Comparison of ENCODE assay signal across 10 cellular contexts in the genomic region with DNA sequence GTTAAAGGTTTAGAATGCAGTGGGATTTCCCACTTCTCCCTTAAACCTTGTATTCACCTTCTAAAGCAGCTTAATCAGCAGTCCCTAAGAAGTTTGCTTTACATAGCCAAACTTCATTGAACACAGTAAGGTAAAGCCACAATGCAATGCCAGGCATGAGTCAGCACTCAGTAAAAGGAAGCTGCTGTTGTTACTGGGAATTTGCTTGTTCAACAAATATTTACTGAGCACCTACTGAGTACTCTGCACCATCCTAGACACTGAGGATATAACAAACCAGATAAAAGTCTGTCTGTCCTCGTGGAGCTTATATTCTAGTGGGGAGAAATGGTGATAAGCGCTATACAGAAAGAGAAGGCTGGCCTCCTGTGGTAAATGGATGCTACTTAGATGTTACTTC.
DNase-seq lines count a peak whose midpoint lies in the region; ATAC-seq and TF ChIP-seq lines count a peak whose summit lies in the region.
"Had no signal": no experiment of that assay in that cellular context is flagged by ENCODE, and none has a peak within 500 bp of the region (broad histone marks: within the 10 kb centered on the region; RNA-seq: fewer than 3 reads in every experiment).

No MANE protein-coding gene starts in this region.

- intact Hi-C loops in OCI-LY7 (cut with micrococcal nuclease; ENCODE audit: unreplicated experiment) = no loop called here

- DNase-seq in GM23248 = peak; percentile 56
- peak; percentile 32 for DNase-seq in NCI-H226
- DNase-seq in epithelial cell of prostate (ENCODE audit: low read depth, low spot score) = peak; percentile 34
- DNase-seq in renal cortical epithelial cell (ENCODE audit: low read depth) = peak; percentile 81
- DNase-seq in OCI-LY7 (ENCODE audit: low spot score) = no peak
- no peak for DNase-seq in OCI-M2 (lab: John Stamatoyannopoulos, UW; ENCODE audit: unreplicated experiment)
- DNase-seq in dedifferentiated amniotic fluid mesenchymal stem cell (ENCODE audit: extremely low spot score) = no peak
- DNase-seq: NCI-H187 had no signal

- 91 to 98% methylated on average over 2 of the region's 2 CpGs for WGBS in GM23248 (ENCODE audit: low coverage in 1 of 2, low lambda C conversion rate in 2 of 2, missing lambda C conversion rate in 2 of 2), 2 experiments

- H3K36me3 Mint-ChIP-seq in activated T-helper 17 cell treated with anti-CD3 and anti-CD28 coated beads, Interleukin-2, amount 50 U/mL, for 72 hours (ENCODE audit: low read depth) = peaks cover 35% of the 10 kb centered on the region

- H3K27ac Mint-ChIP-seq in activated T-helper 17 cell treated with anti-CD3 and anti-CD28 coated beads, Interleukin-2, amount 50 U/mL, for 72 hours = no peak overlapping the region

- no peaks in the 10 kb centered on the region for H3K27me3 Mint-ChIP-seq in activated T-helper 17 cell treated with anti-CD3 and anti-CD28 coated beads, Interleukin-2, amount 50 U/mL, for 72 hours

- CTCF ChIA-PET in OCI-LY7 (lab: Charles Lee; ENCODE audit: unreplicated experiment) = no interaction called here

- H2AFZ ChIP-seq in GM23248 = no peak overlapping the region
- H2AFZ ChIP-seq in OCI-LY7 (ENCODE audit: low read length) = no peak overlapping the region

- H3K27ac ChIP-seq in GM23248 (no peak overlapping the region), epithelial cell of prostate (peak overlapping the region; percentile 65), OCI-LY7 (ENCODE audit: low read depth, low read length, poor library complexity, severe bottlenecking) (no peak overlapping the region)

- no peaks in the 10 kb centered on the region for H3K79me2 ChIP-seq in GM23248 (ENCODE audit: insufficient read depth)
- H3K79me2 ChIP-seq in OCI-LY7 (ENCODE audit: insufficient read depth, low read depth, low read length) = no peaks in the 10 kb centered on the region

- POLR2A ChIA-PET in OCI-LY7 (lab: Charles Lee) = interaction anchor here (0.6 to 1.4 kb wide), 3 partner anchors 14 to 785 kb away, joined by 3 to 4 read pairs (median 3); no protein-coding TSS in a partner anchor

- H3K9me3 ChIP-seq in GM23248 (ENCODE audit: low read depth) (no peaks in the 10 kb centered on the region), OCI-LY7 (ENCODE audit: low read length) (no peaks in the 10 kb centered on the region)

- H3F3A ChIP-seq in GM23248 (ENCODE audit: insufficient read depth) = 0 out of 2 replicates have a peak, but pooled peaks cover 7% of the 10 kb centered on the region

- TF ChIP-seq CTCF in OCI-LY7 (conservative IDR thresholded peaks at IDR 0.05; ENCODE audit: low read length) = no peak

- H3K4me2 ChIP-seq in GM23248 (ENCODE audit: unreplicated experiment) (no peak overlapping the region), OCI-LY7 (ENCODE audit: low read length) (no peak overlapping the region)

- H3K4me1 Mint-ChIP-seq in activated T-helper 17 cell treated with anti-CD3 and anti-CD28 coated beads, Interleukin-2, amount 50 U/mL, for 72 hours = no peaks in the 10 kb centered on the region

- no peaks in the 10 kb centered on the region for H4K20me1 ChIP-seq in GM23248 (ENCODE audit: insufficient read depth)
- no peaks in the 10 kb centered on the region; the same call in 1 of the 2 replicates for H4K20me1 ChIP-seq in OCI-LY7 (ENCODE audit: insufficient read depth, low read length)

- H3K9me2 ChIP-seq in GM23248 (ENCODE audit: insufficient read depth) (no peaks in the 10 kb centered on the region), OCI-LY7 (ENCODE audit: insufficient read depth, low read length) (no peaks in the 10 kb centered on the region)

- H3K4me3 ChIP-seq in GM23248 = no peak overlapping the region
- no peak overlapping the region for H3K4me3 ChIP-seq in OCI-LY7 (ENCODE audit: low read depth, low read length, poor library complexity, severe bottlenecking)

- no peak overlapping the region for H3K9ac ChIP-seq in GM23248

- no peak for ATAC-seq in activated T-helper 17 cell treated with anti-CD3 and anti-CD28 coated beads, Interleukin-2, amount 50 U/mL, for 72 hours (replicated peaks)
- ATAC-seq: sciatic nerve had no signal

- H3K36me3 ChIP-seq in GM23248 (ENCODE audit: low read depth) = peaks cover 19% of the 10 kb centered on the region; the same call in 1 of the 2 replicates
- peaks cover 28% of the 10 kb centered on the region for H3K36me3 ChIP-seq in OCI-LY7 (ENCODE audit: insufficient read depth, low read length)

- peaks cover 7% of the 10 kb centered on the region for H3K4me1 ChIP-seq in GM23248 (ENCODE audit: insufficient read depth)
- no peaks in the 10 kb centered on the region for H3K4me1 ChIP-seq in OCI-LY7 (ENCODE audit: insufficient read depth, low read length, poor library complexity, severe bottlenecking)

- in situ Hi-C loops in GM23248 (cut with MboI) = no loop called here

- H3K4me3 Mint-ChIP-seq in activated T-helper 17 cell treated with anti-CD3 and anti-CD28 coated beads, Interleukin-2, amount 50 U/mL, for 72 hours = no peak overlapping the region

- H3K9me3 Mint-ChIP-seq in activated T-helper 17 cell treated with anti-CD3 and anti-CD28 coated beads, Interleukin-2, amount 50 U/mL, for 72 hours = no peaks in the 10 kb centered on the region

- BruUV-seq in OCI-LY7 (replicated peaks; lab: Mats Ljungman, UMichigan) = no TSS peak

- no peaks in the 10 kb centered on the region for H3K27me3 ChIP-seq in GM23248 (replicated peaks; ENCODE audit: insufficient read depth)

Comparison
In these comparisons a context has a peak if more than half of its experiments do, and no peak if none do; other contexts are left out.
1. DNase-seq: peak in GM23248 (single experiment), NCI-H226 (single experiment), epithelial cell of prostate (single experiment) and renal cortical epithelial cell (single experiment); none in OCI-LY7 (single experiment), OCI-M2 (single experiment) and dedifferentiated amniotic fluid mesenchymal stem cell (single experiment).